Comparison of ENCODE assay signal across 3 cellular contexts in genomic region chr11:92834296-92835020, GRCh38.
TF ChIP-seq lines count a peak whose summit lies in the region.

No MANE protein-coding gene starts in this region.

TF ChIP-seq in SK-N-SH treated with all-trans-retinoic acid at 6 μM for 48 hours, 23 proteins besides CTCF, POLR2A, EP300 and RAD21:
- TF ChIP-seq ISL1 (CRISPR knock-in tag; IDR thresholded peaks at IDR 0.05) (peak; percentile 23; the same call in 1 of the 2 replicates), ZNF70 (CRISPR knock-in tag; IDR thresholded peaks at IDR 0.05) (no peak)

TF ChIP-seq in SK-N-SH, 30 proteins besides CTCF, POLR2A, EP300 and RAD21:
- TF ChIP-seq GATA2 (CRISPR knock-in tag; IDR thresholded peaks at IDR 0.05) = no peak
- no peak for TF ChIP-seq TEAD4 (IDR thresholded peaks at IDR 0.05; ENCODE audit: borderline replicate concordance, insufficient read depth)
- no peak for TF ChIP-seq MAX (IDR thresholded peaks at IDR 0.05; ENCODE audit: low read depth)
- no peak for TF ChIP-seq REST (IDR thresholded peaks at IDR 0.05; ENCODE audit: low read depth, low read length)

TF ChIP-seq in IMR-90, 13 proteins besides CTCF, POLR2A, EP300 and RAD21:
- TF ChIP-seq RCOR1 (IDR thresholded peaks at IDR 0.05; ENCODE audit: insufficient replicate concordance, low read length) = no peak
- TF ChIP-seq MAFK (IDR thresholded peaks at IDR 0.05; ENCODE audit: low read depth, low read length) = peak; percentile 62
- TF ChIP-seq FOS (IDR thresholded peaks at IDR 0.05; ENCODE audit: low read depth, low read length) = no peak
- TF ChIP-seq SMC3 (IDR thresholded peaks at IDR 0.05; ENCODE audit: low read depth, low read length) = no peak
